ENCODE assay signal across 1 cellular context in the genomic region with DNA sequence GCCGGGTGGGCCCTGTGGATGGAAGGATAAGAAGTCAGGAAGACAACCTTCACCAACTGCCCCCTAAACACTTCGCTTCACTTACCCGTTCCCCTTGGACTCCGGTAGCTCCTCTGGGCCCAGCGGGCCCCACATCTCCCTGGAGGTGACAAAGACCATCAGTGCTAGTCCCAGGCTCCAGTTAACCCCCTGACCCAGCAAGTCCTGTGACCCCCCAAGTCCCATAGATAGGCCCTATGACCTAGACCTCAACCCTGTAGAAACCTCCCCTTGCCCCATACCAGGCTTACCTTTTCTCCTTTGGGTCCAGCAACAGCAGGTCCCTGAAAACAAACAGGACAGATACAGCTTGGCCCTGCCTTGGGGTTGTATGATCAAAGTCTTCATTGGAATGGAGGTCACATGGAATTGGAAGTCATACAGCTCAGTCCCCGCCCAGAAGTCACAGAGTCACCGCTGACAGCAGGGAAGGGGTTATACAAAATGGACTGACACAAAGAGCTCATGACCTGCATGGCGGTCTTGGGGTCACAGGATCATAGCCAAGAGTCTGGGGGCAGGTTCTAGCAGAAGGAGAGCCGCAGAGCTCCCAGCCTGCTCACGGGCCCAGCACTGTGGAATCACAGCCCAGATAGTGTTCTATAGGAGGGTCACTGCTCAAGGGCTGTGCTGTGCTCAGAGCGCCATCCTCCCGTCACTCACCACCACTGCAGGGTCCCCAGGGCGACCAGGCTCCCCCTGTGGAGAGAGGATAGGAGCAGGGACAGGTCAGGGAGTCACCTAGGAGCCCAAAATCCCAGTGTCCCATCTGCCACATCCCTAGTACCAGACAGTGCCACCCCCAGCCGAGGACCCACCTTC.
TF ChIP-seq lines count a peak whose summit lies in the region.

No MANE protein-coding gene starts in this region.

TF ChIP-seq in K562, 482 proteins besides CTCF, POLR2A, EP300 and RAD21:
- TF ChIP-seq ZNF830 (CRISPR knock-in tag; IDR thresholded peaks at IDR 0.05) (no peak), FOXJ3 (CRISPR knock-in tag; IDR thresholded peaks at IDR 0.05) (no peak), NCOA4 (IDR thresholded peaks at IDR 0.05; ENCODE audit: partially characterized antibody) (no peak), SMARCC2 (IDR thresholded peaks at IDR 0.05; ENCODE audit: low read depth) (no peak), CBFB (CRISPR knock-in tag; IDR thresholded peaks at IDR 0.05) (no peak), TRIM24 (IDR thresholded peaks at IDR 0.05) (no peak), EGR1 (conservative IDR thresholded peaks at IDR 0.05) (no peak), FOXP1 (CRISPR knock-in tag; IDR thresholded peaks at IDR 0.05) (no peak), ZEB2 (IDR thresholded peaks at IDR 0.05) (no peak), SP2 (IDR thresholded peaks at IDR 0.05; ENCODE audit: extremely low read depth, low read depth, low read length, poor library complexity, severe bottlenecking) (no peak), NFATC3 (IDR thresholded peaks at IDR 0.05) (no peak), CCNT2 (IDR thresholded peaks at IDR 0.05; ENCODE audit: borderline replicate concordance, extremely low read depth, insufficient read length, low read depth, low read length) (no peak), MAFK (IDR thresholded peaks at IDR 0.05; ENCODE audit: low read length) (no peak), POLR2G (IDR thresholded peaks at IDR 0.05; ENCODE audit: low read depth, low read length) (no peak)
- TF ChIP-seq, protein P1, sequence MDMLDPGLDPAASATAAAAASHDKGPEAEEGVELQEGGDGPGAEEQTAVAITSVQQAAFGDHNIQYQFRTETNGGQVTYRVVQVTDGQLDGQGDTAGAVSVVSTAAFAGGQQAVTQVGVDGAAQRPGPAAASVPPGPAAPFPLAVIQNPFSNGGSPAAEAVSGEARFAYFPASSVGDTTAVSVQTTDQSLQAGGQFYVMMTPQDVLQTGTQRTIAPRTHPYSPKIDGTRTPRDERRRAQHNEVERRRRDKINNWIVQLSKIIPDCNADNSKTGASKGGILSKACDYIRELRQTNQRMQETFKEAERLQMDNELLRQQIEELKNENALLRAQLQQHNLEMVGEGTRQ (CRISPR knock-in tag; IDR thresholded peaks at IDR 0.05): no peak
- TF ChIP-seq, protein P2, sequence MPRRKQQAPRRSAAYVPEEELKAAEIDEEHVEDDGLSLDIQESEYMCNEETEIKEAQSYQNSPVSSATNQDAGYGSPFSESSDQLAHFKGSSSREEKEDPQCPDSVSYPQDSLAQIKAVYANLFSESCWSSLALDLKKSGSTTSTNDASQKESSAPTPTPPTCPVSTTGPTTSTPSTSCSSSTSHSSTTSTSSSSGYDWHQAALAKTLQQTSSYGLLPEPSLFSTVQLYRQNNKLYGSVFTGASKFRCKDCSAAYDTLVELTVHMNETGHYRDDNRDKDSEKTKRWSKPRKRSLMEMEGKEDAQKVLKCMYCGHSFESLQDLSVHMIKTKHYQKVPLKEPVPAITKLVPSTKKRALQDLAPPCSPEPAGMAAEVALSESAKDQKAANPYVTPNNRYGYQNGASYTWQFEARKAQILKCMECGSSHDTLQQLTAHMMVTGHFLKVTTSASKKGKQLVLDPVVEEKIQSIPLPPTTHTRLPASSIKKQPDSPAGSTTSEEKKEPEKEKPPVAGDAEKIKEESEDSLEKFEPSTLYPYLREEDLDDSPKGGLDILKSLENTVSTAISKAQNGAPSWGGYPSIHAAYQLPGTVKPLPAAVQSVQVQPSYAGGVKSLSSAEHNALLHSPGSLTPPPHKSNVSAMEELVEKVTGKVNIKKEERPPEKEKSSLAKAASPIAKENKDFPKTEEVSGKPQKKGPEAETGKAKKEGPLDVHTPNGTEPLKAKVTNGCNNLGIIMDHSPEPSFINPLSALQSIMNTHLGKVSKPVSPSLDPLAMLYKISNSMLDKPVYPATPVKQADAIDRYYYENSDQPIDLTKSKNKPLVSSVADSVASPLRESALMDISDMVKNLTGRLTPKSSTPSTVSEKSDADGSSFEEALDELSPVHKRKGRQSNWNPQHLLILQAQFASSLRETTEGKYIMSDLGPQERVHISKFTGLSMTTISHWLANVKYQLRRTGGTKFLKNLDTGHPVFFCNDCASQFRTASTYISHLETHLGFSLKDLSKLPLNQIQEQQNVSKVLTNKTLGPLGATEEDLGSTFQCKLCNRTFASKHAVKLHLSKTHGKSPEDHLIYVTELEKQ (CRISPR knock-in tag; IDR thresholded peaks at IDR 0.05): no peak
- TF ChIP-seq, protein P3, sequence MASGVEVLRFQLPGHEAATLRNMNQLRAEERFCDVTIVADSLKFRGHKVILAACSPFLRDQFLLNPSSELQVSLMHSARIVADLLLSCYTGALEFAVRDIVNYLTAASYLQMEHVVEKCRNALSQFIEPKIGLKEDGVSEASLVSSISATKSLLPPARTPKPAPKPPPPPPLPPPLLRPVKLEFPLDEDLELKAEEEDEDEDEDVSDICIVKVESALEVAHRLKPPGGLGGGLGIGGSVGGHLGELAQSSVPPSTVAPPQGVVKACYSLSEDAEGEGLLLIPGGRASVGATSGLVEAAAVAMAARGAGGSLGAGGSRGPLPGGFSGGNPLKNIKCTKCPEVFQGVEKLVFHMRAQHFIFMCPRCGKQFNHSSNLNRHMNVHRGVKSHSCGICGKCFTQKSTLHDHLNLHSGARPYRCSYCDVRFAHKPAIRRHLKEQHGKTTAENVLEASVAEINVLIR (CRISPR knock-in tag; IDR thresholded peaks at IDR 0.05): no peak
- TF ChIP-seq, protein P4, sequence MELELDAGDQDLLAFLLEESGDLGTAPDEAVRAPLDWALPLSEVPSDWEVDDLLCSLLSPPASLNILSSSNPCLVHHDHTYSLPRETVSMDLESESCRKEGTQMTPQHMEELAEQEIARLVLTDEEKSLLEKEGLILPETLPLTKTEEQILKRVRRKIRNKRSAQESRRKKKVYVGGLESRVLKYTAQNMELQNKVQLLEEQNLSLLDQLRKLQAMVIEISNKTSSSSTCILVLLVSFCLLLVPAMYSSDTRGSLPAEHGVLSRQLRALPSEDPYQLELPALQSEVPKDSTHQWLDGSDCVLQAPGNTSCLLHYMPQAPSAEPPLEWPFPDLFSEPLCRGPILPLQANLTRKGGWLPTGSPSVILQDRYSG (tag; conservative IDR thresholded peaks at IDR 0.05; ENCODE audit: low read depth): no peak
- TF ChIP-seq, protein P5, sequence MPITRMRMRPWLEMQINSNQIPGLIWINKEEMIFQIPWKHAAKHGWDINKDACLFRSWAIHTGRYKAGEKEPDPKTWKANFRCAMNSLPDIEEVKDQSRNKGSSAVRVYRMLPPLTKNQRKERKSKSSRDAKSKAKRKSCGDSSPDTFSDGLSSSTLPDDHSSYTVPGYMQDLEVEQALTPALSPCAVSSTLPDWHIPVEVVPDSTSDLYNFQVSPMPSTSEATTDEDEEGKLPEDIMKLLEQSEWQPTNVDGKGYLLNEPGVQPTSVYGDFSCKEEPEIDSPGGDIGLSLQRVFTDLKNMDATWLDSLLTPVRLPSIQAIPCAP (CRISPR knock-in tag; IDR thresholded peaks at IDR 0.05; ENCODE audit: borderline replicate concordance): no peak
